Comparison of ENCODE assay signal across 10 cellular contexts in genomic region chr3:108223928-108224327, GRCh38. TPM values are rescaled to one million over a fixed set of nuclear protein-coding genes. Genes with fewer than 3 reads are reported as not detected.
DNase-seq lines count a peak whose midpoint lies in the region; ATAC-seq, FAIRE-seq and TF ChIP-seq lines count a peak whose summit lies in the region.
"Had no signal": no experiment of that assay in that cellular context is flagged by ENCODE, and none has a peak within 500 bp of the region (broad histone marks: within the 10 kb centered on the region; RNA-seq: fewer than 3 reads in every experiment).

No MANE protein-coding gene starts in this region.

- POLR2A ChIA-PET in A549 (lab: Yijun Ruan, JAX) = no interaction called here

- no peak overlapping the region for H3K4me3 ChIP-seq in A549
- H3K4me3 ChIP-seq in lower lobe of right lung = no peak overlapping the region
- H3K4me3 ChIP-seq in lower leg skin (ENCODE audit: low read depth, poor library complexity, severe bottlenecking) = no peak overlapping the region

- no peak for TF ChIP-seq CTCF in A549 (IDR thresholded peaks at IDR 0.05)
- no peak for TF ChIP-seq CTCF in lower lobe of right lung (IDR thresholded peaks at IDR 0.05)
- no peak for TF ChIP-seq CTCF in lower leg skin (IDR thresholded peaks at IDR 0.05)

- peak overlapping the region; percentile 99 for H3K4me3 Mint-ChIP-seq in activated T-helper 17 cell treated with anti-CD3 and anti-CD28 coated beads, Interleukin-2, amount 50 U/mL, for 72 hours

- H3K27ac ChIP-seq in A549 = no peak overlapping the region
- peak overlapping the region; percentile 94 for H3K27ac ChIP-seq in lower lobe of right lung

- no peak for TF ChIP-seq EP300 in A549 (IDR thresholded peaks at IDR 0.05)

- H3K9me3 Mint-ChIP-seq in activated T-helper 17 cell treated with anti-CD3 and anti-CD28 coated beads, Interleukin-2, amount 50 U/mL, for 72 hours = no peaks in the 10 kb centered on the region

- 35% methylated on average over 4 of the region's 4 CpGs for WGBS in A549 (ENCODE audit: missing lambda C conversion rate)
- 28 to 34% methylated on average over 4 of the region's 4 CpGs for WGBS in lower leg skin, 2 donors

- H3K27ac Mint-ChIP-seq in activated T-helper 17 cell treated with anti-CD3 and anti-CD28 coated beads, Interleukin-2, amount 50 U/mL, for 72 hours = peak overlapping the region; percentile 99

- DNase-seq in A549 (ENCODE audit: low read depth in 1 of 2, low spot score in 1 of 2) (no peak), KG1 (lab: John Stamatoyannopoulos, UW) (peak; percentile 80), lower lobe of right lung (no peak), COLO668 (lab: John Stamatoyannopoulos, UW; ENCODE audit: unreplicated experiment) (no peak), lower leg skin (ENCODE audit: low spot score in 2 of 2) (no peak)

- no peak overlapping the region for H3K4me2 ChIP-seq in A549

- peak; percentile 13 for FAIRE-seq in A549 (lab: Jason Lieb, UNC)
- FAIRE-seq: H1 had no signal

- no peak for ATAC-seq in A549
- no peak for ATAC-seq in activated T-helper 17 cell treated with anti-CD3 and anti-CD28 coated beads, Interleukin-2, amount 50 U/mL, for 72 hours (replicated peaks)
- ATAC-seq in lower lobe of right lung = no peak
- ATAC-seq in GM18498 (IDR thresholded peaks at IDR 0.05; ENCODE audit: unreplicated experiment) = no peak
- no peak for ATAC-seq in HG02571 (IDR thresholded peaks at IDR 0.05; ENCODE audit: unreplicated experiment)

- H3K9me3 ChIP-seq in A549 (no peaks in the 10 kb centered on the region), lower lobe of right lung (no peaks in the 10 kb centered on the region)
- H3K9me3 ChIP-seq: suprapubic skin had no signal

- H3K27me3 ChIP-seq in lower lobe of right lung (ENCODE audit: low read depth) = no peaks in the 10 kb centered on the region
- H3K27me3 ChIP-seq: suprapubic skin had no signal

- no peak for TF ChIP-seq POLR2A in A549 (IDR thresholded peaks at IDR 0.05; ENCODE audit: low read length)
- no peak for TF ChIP-seq POLR2A in lower leg skin (IDR thresholded peaks at IDR 0.05)

- intact Hi-C loops in lower lobe of right lung (cut with DNase I) = no loop called here
- intact Hi-C loops in lower leg skin (cut with DNase I; ENCODE audit: low total_unique reads) = no loop called here

- H3K36me3 ChIP-seq in lower lobe of right lung = no peaks in the 10 kb centered on the region
- H3K36me3 ChIP-seq: suprapubic skin had no signal

- H3K36me3 Mint-ChIP-seq in activated T-helper 17 cell treated with anti-CD3 and anti-CD28 coated beads, Interleukin-2, amount 50 U/mL, for 72 hours (ENCODE audit: low read depth) = peaks cover 10% of the 10 kb centered on the region

- H3K4me1 Mint-ChIP-seq in activated T-helper 17 cell treated with anti-CD3 and anti-CD28 coated beads, Interleukin-2, amount 50 U/mL, for 72 hours = peaks cover 49% of the 10 kb centered on the region

- no peak for TF ChIP-seq RAD21 in A549 (conservative IDR thresholded peaks at IDR 0.05 in 1 of 2, IDR thresholded peaks at IDR 0.05 in 1 of 2)

- no peaks in the 10 kb centered on the region for H3K27me3 Mint-ChIP-seq in activated T-helper 17 cell treated with anti-CD3 and anti-CD28 coated beads, Interleukin-2, amount 50 U/mL, for 72 hours

- H3K4me1 ChIP-seq in A549 (peaks cover 13% of the 10 kb centered on the region; the same call in 2 of the 3 replicates), lower lobe of right lung (peaks cover 36% of the 10 kb centered on the region)

- CTCF ChIA-PET in A549 (lab: Yijun Ruan, JAX) = interaction anchor here (1.2 to 1.5 kb wide), 3 partner anchors 13 to 254 kb away, joined by 3 to 7 read pairs (median 6); no protein-coding TSS in a partner anchor

TF ChIP-seq in A549, 52 proteins besides CTCF, POLR2A, EP300 and RAD21:
- TF ChIP-seq NPAS2 (CRISPR knock-in tag; IDR thresholded peaks at IDR 0.05; ENCODE audit: borderline replicate concordance) = no peak
- TF ChIP-seq GATA3 (IDR thresholded peaks at IDR 0.05; ENCODE audit: borderline replicate concordance) = no peak
- no peak for TF ChIP-seq RNF2 (IDR thresholded peaks at IDR 0.05; ENCODE audit: borderline replicate concordance, low read depth)
- TF ChIP-seq PHF8 (IDR thresholded peaks at IDR 0.05; ENCODE audit: borderline replicate concordance, low read depth) = no peak
- TF ChIP-seq HDAC2 (IDR thresholded peaks at IDR 0.05) = no peak
- no peak for TF ChIP-seq HEYL (CRISPR knock-in tag; IDR thresholded peaks at IDR 0.05)
- TF ChIP-seq HOXB5 (CRISPR knock-in tag; IDR thresholded peaks at IDR 0.05) = no peak
- no peak for TF ChIP-seq KDM1A (IDR thresholded peaks at IDR 0.05; ENCODE audit: low read depth)
- TF ChIP-seq MYC (IDR thresholded peaks at IDR 0.05; ENCODE audit: borderline replicate concordance, low read length) = no peak
- TF ChIP-seq CHD4 (IDR thresholded peaks at IDR 0.05; ENCODE audit: borderline replicate concordance) = no peak
- no peak for TF ChIP-seq SMC3 (IDR thresholded peaks at IDR 0.05)
- no peak for TF ChIP-seq POLR2AphosphoS2 (conservative IDR thresholded peaks at IDR 0.05; ENCODE audit: low read length)
- no peak for TF ChIP-seq SREBF2 (IDR thresholded peaks at IDR 0.05)
- no peak for TF ChIP-seq ZC3H11A (IDR thresholded peaks at IDR 0.05)
- no peak for TF ChIP-seq ESRRA (IDR thresholded peaks at IDR 0.05; ENCODE audit: borderline replicate concordance, low read length)
- TF ChIP-seq, protein P1, sequence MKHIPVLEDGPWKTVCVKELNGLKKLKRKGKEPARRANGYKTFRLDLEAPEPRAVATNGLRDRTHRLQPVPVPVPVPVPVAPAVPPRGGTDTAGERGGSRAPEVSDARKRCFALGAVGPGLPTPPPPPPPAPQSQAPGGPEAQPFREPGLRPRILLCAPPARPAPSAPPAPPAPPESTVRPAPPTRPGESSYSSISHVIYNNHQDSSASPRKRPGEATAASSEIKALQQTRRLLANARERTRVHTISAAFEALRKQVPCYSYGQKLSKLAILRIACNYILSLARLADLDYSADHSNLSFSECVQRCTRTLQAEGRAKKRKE (CRISPR knock-in tag; IDR thresholded peaks at IDR 0.05; ENCODE audit: low read depth) = no peak
- no peak for TF ChIP-seq ZFP36 (IDR thresholded peaks at IDR 0.05; ENCODE audit: borderline replicate concordance, partially characterized antibody)
- TF ChIP-seq BCL3 (IDR thresholded peaks at IDR 0.05) = no peak
- TF ChIP-seq, protein P2, sequence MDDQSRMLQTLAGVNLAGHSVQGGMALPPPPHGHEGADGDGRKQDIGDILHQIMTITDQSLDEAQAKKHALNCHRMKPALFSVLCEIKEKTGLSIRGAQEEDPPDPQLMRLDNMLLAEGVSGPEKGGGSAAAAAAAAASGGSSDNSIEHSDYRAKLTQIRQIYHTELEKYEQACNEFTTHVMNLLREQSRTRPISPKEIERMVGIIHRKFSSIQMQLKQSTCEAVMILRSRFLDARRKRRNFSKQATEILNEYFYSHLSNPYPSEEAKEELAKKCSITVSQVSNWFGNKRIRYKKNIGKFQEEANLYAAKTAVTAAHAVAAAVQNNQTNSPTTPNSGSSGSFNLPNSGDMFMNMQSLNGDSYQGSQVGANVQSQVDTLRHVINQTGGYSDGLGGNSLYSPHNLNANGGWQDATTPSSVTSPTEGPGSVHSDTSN (IDR thresholded peaks at IDR 0.05) = no peak

RNA-seq across cellular contexts. Expression of gene IFT57, which starts 1.7 kb away (rescaled TPM):
- 37.0 and 59.2 TPM in 2 replicates for polyA plus RNA-seq in A549 (2011; rRNA removed)
- polyA plus RNA-seq in A549 (2012; cell fraction: cytosol; rRNA removed) = 31.5 and 36.3 TPM in 2 replicates
- 12.2 and 12.7 TPM in 2 replicates for polyA plus RNA-seq in A549 (2012; cell fraction: nucleus; rRNA removed)
- 32.2 to 39.1 TPM (median 36.8 TPM) in 3 replicates for polyA plus RNA-seq in A549 (2017; fragmentation: RNase III; extraction: RNeasy Plus Mini Kit Qiagen cat#74134 plus additional on column Dnase treatment)
- polyA minus RNA-seq in A549 (2011; rRNA and poly(A)+ RNA removed) = 23.0 and 23.8 TPM in 2 replicates
- total RNA-seq in activated T-helper 17 cell treated with anti-CD3 and anti-CD28 coated beads, Interleukin-2, amount 50 U/mL, for 72 hours = 10 to 100 TPM; 18.3 to 21.5 TPM
- total RNA-seq in lower lobe of right lung = 128 TPM
- total RNA-seq in lower leg skin = 10 to 100 TPM; 22.4 to 35.8 (median 28.1) TPM
